ENCODE assay signal across 8 cellular contexts in genomic region chr1:92538048-92538412, GRCh38. TPM values are rescaled to one million over a fixed set of nuclear protein-coding genes. Genes with fewer than 3 reads are reported as not detected.
DNase-seq lines count a peak whose midpoint lies in the region; ATAC-seq, FAIRE-seq and TF ChIP-seq lines count a peak whose summit lies in the region.

No MANE protein-coding gene starts in this region.

- H3K9ac ChIP-seq in OCI-LY1 (ENCODE audit: low read length): peak overlapping the region; percentile 55

- H3K27me3 ChIP-seq in OCI-LY1 (ENCODE audit: insufficient read depth, low read length) (no peaks in the 10 kb centered on the region), tibial artery (no peaks in the 10 kb centered on the region)

- DNase-seq in HFFc6: no peak
- no peak for DNase-seq in mucosa of descending colon
- DNase-seq in HTR-8/SVneo (ENCODE audit: insufficient read length, low spot score): no peak
- no peak for DNase-seq in COLO668 (lab: John Stamatoyannopoulos, UW; ENCODE audit: unreplicated experiment)
- DNase-seq in tibial artery: no peak
- DNase-seq in NCI-H2107 (lab: John Stamatoyannopoulos, UW): no peak

- TF ChIP-seq CTCF in HFFc6 (IDR thresholded peaks at IDR 0.05) (no peak), OCI-LY1 (IDR thresholded peaks at IDR 0.05; ENCODE audit: low read length) (no peak), mucosa of descending colon (IDR thresholded peaks at IDR 0.05) (no peak), tibial artery (IDR thresholded peaks at IDR 0.05) (no peak)

- H3K27me3 Mint-ChIP-seq in HFFc6 (ENCODE audit: insufficient read depth): no peaks in the 10 kb centered on the region

- H3K27ac Mint-ChIP-seq in HFFc6: peak overlapping the region; percentile 37; the same call in 1 of the 2 replicates

- intact Hi-C loops in mucosa of descending colon (cut with DNase I, micrococcal nuclease): no loop called here
- intact Hi-C loops in tibial artery (cut with DNase I; ENCODE audit: low total_unique reads): no loop called here

- ATAC-seq in GM18873 (IDR thresholded peaks at IDR 0.05; ENCODE audit: low FRiP score, unreplicated experiment) (peak; percentile 82), mucosa of descending colon (peak; percentile 69)

- H3K4me3 Mint-ChIP-seq in HFFc6: peak overlapping the region; percentile 37; the same call in 1 of the 2 replicates

- H3K4me3 ChIP-seq in OCI-LY1 (ENCODE audit: low read depth, low read length, poor library complexity, severe bottlenecking) (peak overlapping the region; percentile 27), mucosa of descending colon (no peak overlapping the region), tibial artery (no peak overlapping the region)

- H3F3A ChIP-seq in OCI-LY1 (ENCODE audit: insufficient read depth, low read length): no peaks in the 10 kb centered on the region

- peaks cover 40% of the 10 kb centered on the region for H3K4me1 ChIP-seq in OCI-LY1 (ENCODE audit: insufficient read depth, low read length, severe bottlenecking)
- peaks cover 4% of the 10 kb centered on the region for H3K4me1 ChIP-seq in mucosa of descending colon (ENCODE audit: low read depth)
- H3K4me1 ChIP-seq in tibial artery: no peaks in the 10 kb centered on the region

- no peaks in the 10 kb centered on the region for H3K9me2 ChIP-seq in OCI-LY1 (ENCODE audit: low read depth, low read length)

- H3K4me2 ChIP-seq in OCI-LY1 (ENCODE audit: low read length): peak overlapping the region; percentile 55

- H3K79me2 ChIP-seq in OCI-LY1 (ENCODE audit: insufficient read depth, low read length): no peaks in the 10 kb centered on the region

- H3K4me1 Mint-ChIP-seq in HFFc6 (ENCODE audit: low read depth): peaks cover 35% of the 10 kb centered on the region

- no peaks in the 10 kb centered on the region for H4K20me1 ChIP-seq in OCI-LY1 (ENCODE audit: insufficient read depth, low read length)

- H3K9me3 Mint-ChIP-seq in HFFc6: no peaks in the 10 kb centered on the region

- H3K9me3 ChIP-seq in OCI-LY1 (ENCODE audit: low read length) (no peaks in the 10 kb centered on the region), mucosa of descending colon (no peaks in the 10 kb centered on the region), tibial artery (no peaks in the 10 kb centered on the region)

- H3K36me3 Mint-ChIP-seq in HFFc6 (ENCODE audit: low read depth): peaks cover 8% of the 10 kb centered on the region

- no peak for FAIRE-seq in HTR-8/SVneo (lab: Jason Lieb, UNC)

- H3K36me3 ChIP-seq in OCI-LY1 (ENCODE audit: insufficient read depth, low read length): no peaks in the 10 kb centered on the region
- no peaks in the 10 kb centered on the region for H3K36me3 ChIP-seq in mucosa of descending colon (ENCODE audit: low read depth)
- no peaks in the 10 kb centered on the region for H3K36me3 ChIP-seq in tibial artery

- H2AFZ ChIP-seq in OCI-LY1 (ENCODE audit: low read length): peak overlapping the region; percentile 23; the same call in 1 of the 2 replicates

- H3K27ac ChIP-seq in OCI-LY1 (ENCODE audit: low read depth, low read length, poor library complexity, severe bottlenecking) (peak overlapping the region; percentile 90), tibial artery (no peak overlapping the region)

RNA-seq across cellular contexts. Expression of gene GFI1, which starts 51.3 kb away (rescaled TPM):
- total RNA-seq in HFFc6 (2021; fragmentation: NEBNext Ultra II Directional; extraction: Animal tissue kit (Norgen Biotek cat#: 25700)): under 1 TPM in 5 of 6 experiments, not detected in 1; 0.05 to 0.28 (median 0.07) TPM
- total RNA-seq in mucosa of descending colon: 1 to 10 TPM; 2.7 to 7.8 (median 7.7) TPM
